Comparison of ENCODE assay signal across 22 cellular contexts in the genomic region with DNA sequence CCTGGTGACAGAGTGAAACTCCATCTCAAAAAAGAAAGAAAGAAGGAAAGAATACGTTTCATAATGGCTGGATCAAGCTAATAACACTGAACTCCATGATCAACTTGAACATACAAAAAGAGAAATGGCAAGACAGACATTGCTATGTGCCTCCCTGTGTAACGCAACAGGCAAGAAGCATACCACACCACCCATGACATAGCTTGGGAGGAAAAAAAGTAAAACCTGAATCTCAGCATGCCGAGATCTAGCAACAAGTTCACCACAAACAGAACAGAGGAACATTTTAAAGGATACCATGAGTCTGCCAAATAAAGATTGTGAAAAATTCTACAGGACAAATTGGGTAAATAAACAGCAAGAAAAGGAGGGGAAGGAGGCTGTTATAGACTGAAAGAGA.
"Had no signal": no experiment of that assay in that cellular context is flagged by ENCODE, and none has a peak within 500 bp of the region (broad histone marks: within the 10 kb centered on the region; RNA-seq: fewer than 3 reads in every experiment).

No MANE protein-coding gene starts in this region.

- H3K4me1 ChIP-seq: colonic mucosa, esophagus squamous epithelium, lower lobe of right lung, pancreas, prostate gland, suprapubic skin had no signal

- H3K27ac Mint-ChIP-seq: memory B cell had no signal

- H3K36me3 ChIP-seq: colonic mucosa, esophagus squamous epithelium, lower lobe of right lung, pancreas, prostate gland, sigmoid colon, suprapubic skin, thyroid gland had no signal

- H3K4me1 Mint-ChIP-seq: memory B cell, naive B cell, nephron had no signal

- H3K27ac ChIP-seq: colonic mucosa, esophagus squamous epithelium, lower lobe of right lung, pancreas, prostate gland, skin epidermis, suprapubic skin, thyroid gland had no signal

- H3K27me3 Mint-ChIP-seq: memory B cell had no signal

- DNase-seq: colonic mucosa; dermis blood vessel endothelial cell; esophagus squamous epithelium; foreskin fibroblast; head of caudate nucleus; hypothalamus; kidney glomerular epithelial cell; lower lobe of right lung; naive B cell; occipital lobe; pancreas; retina; sigmoid colon; stimulated activated CD4-positive, alpha-beta T cell treated with anti-CD3 and anti-CD28 coated beads, Interleukin-12 subunit alpha, Interleukin-12 subunit beta, amount 100 ng/mL, for 4 hours; stimulated activated naive CD8-positive, alpha-beta T cell treated with anti-CD3 and anti-CD28 coated beads, Interleukin-15, Interleukin-2, amounts not matched to agents 100 U/mL and 50 U/mL, for 24 hours; thyroid gland had no signal

- H3K4me3 ChIP-seq: colonic mucosa, esophagus squamous epithelium, lower lobe of right lung, pancreas, prostate gland, sigmoid colon, skin epidermis, suprapubic skin, thyroid gland had no signal

- H3K27me3 ChIP-seq: colonic mucosa, esophagus squamous epithelium, pancreas, sigmoid colon, suprapubic skin, thyroid gland had no signal

- ATAC-seq: left lobe of liver; lower lobe of right lung; pancreas; stimulated activated naive CD8-positive, alpha-beta T cell treated with anti-CD3 and anti-CD28 coated beads, Interleukin-15, Interleukin-2, amounts not matched to agents 100 U/mL and 50 U/mL, for 24 hours had no signal

- H3K36me3 Mint-ChIP-seq: memory B cell, naive B cell had no signal

- H3K4me3 Mint-ChIP-seq: memory B cell, naive B cell, nephron had no signal

- H3K9me3 ChIP-seq: colonic mucosa, esophagus squamous epithelium, lower lobe of right lung, pancreas, prostate gland, sigmoid colon, suprapubic skin, thyroid gland had no signal
